Comparison of ENCODE assay signal across 37 cellular contexts in the genomic region with DNA sequence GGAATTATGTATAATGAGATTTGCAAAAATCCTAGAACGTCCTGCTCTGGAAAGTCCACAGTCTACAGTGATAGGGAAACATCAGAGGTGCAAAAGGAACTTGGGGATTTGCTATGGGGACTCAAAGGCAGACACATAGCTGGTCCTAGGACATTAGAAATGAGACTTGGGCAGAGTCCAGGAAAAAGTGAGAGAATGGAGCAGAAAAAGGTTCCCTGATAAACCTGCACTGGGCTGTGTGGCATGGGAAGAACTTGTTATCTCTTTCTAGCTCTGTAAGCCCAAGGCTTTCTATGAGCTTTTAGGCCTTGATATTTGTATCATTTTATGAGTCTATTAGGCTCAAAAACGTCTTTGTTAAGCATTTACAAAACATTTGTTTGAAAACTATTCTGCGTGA. TPM values are rescaled to one million over a fixed set of nuclear protein-coding genes. Genes with fewer than 3 reads are reported as not detected.
"Had no signal": no experiment of that assay in that cellular context is flagged by ENCODE, and none has a peak within 500 bp of the region (broad histone marks: within the 10 kb centered on the region; RNA-seq: fewer than 3 reads in every experiment).

No MANE protein-coding gene starts in this region.

- H3K27ac Mint-ChIP-seq: activated CD4-positive, alpha-beta memory T cell treated with anti-CD3 and anti-CD28 coated beads, Interleukin-2, amount 10 ng/mL, durations not matched to agents 7 days and 5 days; activated CD4-positive, alpha-beta T cell treated with anti-CD3 and anti-CD28 coated beads, Interleukin-2, amount 10 ng/mL, durations not matched to agents 7 days and 5 days; activated naive CD4-positive, alpha-beta T cell treated with anti-CD3 and anti-CD28 coated beads, Interleukin-2, amount 10 ng/mL, durations not matched to agents 7 days and 5 days; activated naive CD4-positive, alpha-beta T cell treated with anti-CD3 and anti-CD28 coated beads, Interleukin-2, amount 50 U/mL, for 72 hours; activated naive CD8-positive, alpha-beta T cell treated with anti-CD3 and anti-CD28 coated beads, Interleukin-2, amount 10 ng/mL, durations not matched to agents 7 days and 5 days; activated T-cell treated with anti-CD3 and anti-CD28 coated beads, Interleukin-2, amount 50 U/mL, for 24 hours; activated T-cell treated with anti-CD3 and anti-CD28 coated beads, Interleukin-2, amount 50 U/mL, for 72 hours; brain; T-helper 17 cell; T-helper 2 cell treated with Interferon-gamma antibody and Interleukin-4, amounts not matched to agents 5 μg/mL and 100 μg/mL, for 36 hours; WTC11 had no signal

- H3K4me3 Mint-ChIP-seq: activated CD4-positive, alpha-beta memory T cell treated with anti-CD3 and anti-CD28 coated beads, Interleukin-2, amount 10 ng/mL, durations not matched to agents 7 days and 5 days; activated CD4-positive, alpha-beta T cell treated with anti-CD3 and anti-CD28 coated beads, Interleukin-2, amount 10 ng/mL, durations not matched to agents 7 days and 5 days; activated naive CD4-positive, alpha-beta T cell treated with anti-CD3 and anti-CD28 coated beads, Interleukin-2, amount 10 ng/mL, durations not matched to agents 7 days and 5 days; activated naive CD8-positive, alpha-beta T cell treated with anti-CD3 and anti-CD28 coated beads, Interleukin-2, amount 10 ng/mL, durations not matched to agents 7 days and 5 days; activated T-cell treated with anti-CD3 and anti-CD28 coated beads, Interleukin-2, amount 50 U/mL, for 24 hours; activated T-cell treated with anti-CD3 and anti-CD28 coated beads, Interleukin-2, amount 50 U/mL, for 72 hours; brain; T-helper 17 cell; T-helper 2 cell treated with Interferon-gamma antibody and Interleukin-4, amounts not matched to agents 5 μg/mL and 100 μg/mL, for 36 hours; WTC11 had no signal

- H3K27ac ChIP-seq: ascending aorta, breast epithelium, cardiac muscle cell, colonic mucosa, dorsolateral prefrontal cortex, epithelial cell of prostate, esophagus squamous epithelium, gastroesophageal sphincter, VCaP had no signal

- DNase-seq: activated CD4-positive, alpha-beta memory T cell treated with anti-CD3 and anti-CD28 coated beads, Interleukin-2, amount 10 ng/mL, durations not matched to agents 7 days and 5 days; activated CD4-positive, alpha-beta T cell treated with anti-CD3 and anti-CD28 coated beads for 1 hour; activated CD4-positive, alpha-beta T cell treated with anti-CD3 and anti-CD28 coated beads for 4 hours; activated CD4-positive, alpha-beta T cell treated with anti-CD3 and anti-CD28 coated beads, Interleukin-2, amount 10 ng/mL, durations not matched to agents 7 days and 5 days; activated CD4-positive, alpha-beta T cell treated with anti-CD3 and anti-CD28 coated beads, Interleukin-2, amount 50 U/mL, for 4 hours; activated CD8-positive, alpha-beta memory T cell treated with anti-CD3 and anti-CD28 coated beads, Interleukin-2, amount 50 U/mL, for 48 hours; activated gamma-delta T cell; activated naive CD4-positive, alpha-beta T cell; activated naive CD4-positive, alpha-beta T cell treated with anti-CD3 and anti-CD28 coated beads, Interleukin-2, amount 10 ng/mL, durations not matched to agents 7 days and 5 days; activated naive CD8-positive, alpha-beta T cell treated with anti-CD3 and anti-CD28 coated beads, Interleukin-2, amount 10 ng/mL, durations not matched to agents 7 days and 5 days; activated T-cell treated with anti-CD3 and anti-CD28 coated beads for 4 hours; activated T-cell treated with anti-CD3 and anti-CD28 coated beads, Interleukin-2, amount 50 U/mL, for 24 hours; activated T-cell treated with anti-CD3 and anti-CD28 coated beads, Interleukin-2, amount 50 U/mL, for 72 hours; central memory CD4-positive, alpha-beta T cell; cerebellar nuclear complex; colonic mucosa; dorsolateral prefrontal cortex; effector memory CD4-positive, alpha-beta T cell; esophagus squamous epithelium; foreskin melanocyte; T-helper 1 cell; T-helper 17 cell; T1000 had no signal

- H3K36me3 Mint-ChIP-seq: activated naive CD4-positive, alpha-beta T cell treated with anti-CD3 and anti-CD28 coated beads, Interleukin-2, amount 10 ng/mL, durations not matched to agents 7 days and 5 days; activated naive CD4-positive, alpha-beta T cell treated with anti-CD3 and anti-CD28 coated beads, Interleukin-2, amount 50 U/mL, for 72 hours; activated naive CD8-positive, alpha-beta T cell treated with anti-CD3 and anti-CD28 coated beads, Interleukin-2, amount 10 ng/mL, durations not matched to agents 7 days and 5 days; brain; WTC11 had no signal

- H3K9me3 ChIP-seq: ascending aorta, breast epithelium, colonic mucosa, esophagus squamous epithelium, gastroesophageal sphincter had no signal

- ATAC-seq: activated naive CD4-positive, alpha-beta T cell treated with anti-CD3 and anti-CD28 coated beads, Interleukin-2, amount 50 U/mL, for 72 hours; activated T-cell treated with anti-CD3 and anti-CD28 coated beads, Interleukin-2, amount 50 U/mL, for 72 hours; gastroesophageal sphincter; T-helper 17 cell; WTC11 had no signal

- H3K4me1 ChIP-seq: ascending aorta, breast epithelium, colonic mucosa, esophagus squamous epithelium, gastroesophageal sphincter had no signal

- H3K27me3 ChIP-seq: ascending aorta, cardiac muscle cell, colonic mucosa, dorsolateral prefrontal cortex had no signal

- H3K36me3 ChIP-seq: ascending aorta, breast epithelium, cardiac muscle cell, colonic mucosa, esophagus squamous epithelium, gastroesophageal sphincter had no signal

- H3K4me3 ChIP-seq: ascending aorta, breast epithelium, cardiac muscle cell, colonic mucosa, dorsolateral prefrontal cortex, esophagus squamous epithelium, gastroesophageal sphincter had no signal

- H3K4me1 Mint-ChIP-seq: activated CD4-positive, alpha-beta memory T cell treated with anti-CD3 and anti-CD28 coated beads, Interleukin-2, amount 10 ng/mL, durations not matched to agents 7 days and 5 days; activated CD4-positive, alpha-beta T cell treated with anti-CD3 and anti-CD28 coated beads, Interleukin-2, amount 10 ng/mL, durations not matched to agents 7 days and 5 days; brain had no signal

- H3K9me3 Mint-ChIP-seq: activated CD4-positive, alpha-beta memory T cell treated with anti-CD3 and anti-CD28 coated beads, Interleukin-2, amount 10 ng/mL, durations not matched to agents 7 days and 5 days; activated CD4-positive, alpha-beta T cell treated with anti-CD3 and anti-CD28 coated beads, Interleukin-2, amount 10 ng/mL, durations not matched to agents 7 days and 5 days; activated naive CD4-positive, alpha-beta T cell treated with anti-CD3 and anti-CD28 coated beads, Interleukin-2, amount 10 ng/mL, durations not matched to agents 7 days and 5 days; activated naive CD4-positive, alpha-beta T cell treated with anti-CD3 and anti-CD28 coated beads, Interleukin-2, amount 50 U/mL, for 72 hours; activated naive CD8-positive, alpha-beta T cell treated with anti-CD3 and anti-CD28 coated beads, Interleukin-2, amount 10 ng/mL, durations not matched to agents 7 days and 5 days; activated T-cell treated with anti-CD3 and anti-CD28 coated beads, Interleukin-2, amount 50 U/mL, for 24 hours; activated T-cell treated with anti-CD3 and anti-CD28 coated beads, Interleukin-2, amount 50 U/mL, for 72 hours; T-helper 2 cell treated with Interferon-gamma antibody and Interleukin-4, amounts not matched to agents 5 μg/mL and 100 μg/mL, for 36 hours; WTC11 had no signal

RNA-seq across cellular contexts. Expression of gene PRND, which starts 15.2 kb away (rescaled TPM):
- total RNA-seq: activated CD4-positive, alpha-beta memory T cell treated with anti-CD3 and anti-CD28 coated beads, Interleukin-2, amount 10 ng/mL, durations not matched to agents 7 days and 5 days; activated CD4-positive, alpha-beta T cell treated with anti-CD3 and anti-CD28 coated beads, Interleukin-2, amount 10 ng/mL, durations not matched to agents 7 days and 5 days; activated naive CD4-positive, alpha-beta T cell treated with anti-CD3 and anti-CD28 coated beads, Interleukin-2, amount 50 U/mL, for 72 hours; activated naive CD8-positive, alpha-beta T cell treated with anti-CD3 and anti-CD28 coated beads, Interleukin-2, amount 10 ng/mL, durations not matched to agents 7 days and 5 days; activated T-cell treated with anti-CD3 and anti-CD28 coated beads, Interleukin-2, amount 50 U/mL, for 72 hours; ascending aorta; breast epithelium; esophagus squamous epithelium; fibroblast of lung; fibroblast of villous mesenchyme; gastroesophageal sphincter; T-helper 17 cell had no signal
- polyA plus RNA-seq: cardiac muscle cell, endothelial cell of umbilical vein, esophagus, fibroblast of lung had no signal
